ENCODE assay signal across 2 cellular contexts in genomic region chr9:98367923-98368322, GRCh38.
A peak's percentile ranks its signal among the peaks of the same experiment; 100 is the strongest.
TF ChIP-seq lines count a peak whose summit lies in the region.

No MANE protein-coding gene starts in this region.

TF ChIP-seq in HepG2, 621 proteins besides CTCF, POLR2A, EP300 and RAD21:
- TF ChIP-seq CREB1 (IDR thresholded peaks at IDR 0.05) (peak; percentile 9; the same call in 1 of the 2 replicates), CREB1 (CRISPR knock-in tag; IDR thresholded peaks at IDR 0.05) (no peak), ZSCAN5A (CRISPR knock-in tag; IDR thresholded peaks at IDR 0.05; ENCODE audit: borderline replicate concordance) (no peak)
TF ChIP-seq in HepG2: peak in this region for 1.

TF ChIP-seq in K562, 482 proteins besides CTCF, POLR2A, EP300 and RAD21:
- TF ChIP-seq TAF7 (tag; IDR thresholded peaks at IDR 0.05) (0 out of 2 replicates have a peak, but pooled peaks have one; percentile 10), SETDB1 (IDR thresholded peaks at IDR 0.05; ENCODE audit: low read length) (no peak), ZNF217 (CRISPR knock-in tag; IDR thresholded peaks at IDR 0.05) (no peak), CREM (IDR thresholded peaks at IDR 0.05; ENCODE audit: low read depth) (peak; percentile 84), ATF1 (CRISPR knock-in tag; IDR thresholded peaks at IDR 0.05) (no peak), ATF1 (tag; IDR thresholded peaks at IDR 0.05) (peak; percentile 69), CREB1 (IDR thresholded peaks at IDR 0.05) (peak; percentile 88), CREB1 (CRISPR knock-in tag; IDR thresholded peaks at IDR 0.05) (peak; percentile 68), LARP7 (IDR thresholded peaks at IDR 0.05) (peak; percentile 42; the same call in 1 of the 2 replicates), RBM15 (IDR thresholded peaks at IDR 0.05; ENCODE audit: insufficient read depth, low read length) (no peak), NCOA2 (IDR thresholded peaks at IDR 0.05; ENCODE audit: partially characterized antibody in 2 of 2) (peak in 1 of 2 experiments; percentile 1), ZFPM2 (CRISPR knock-in tag; IDR thresholded peaks at IDR 0.05) (no peak), ZNF561 (CRISPR knock-in tag; conservative IDR thresholded peaks at IDR 0.05) (no peak), GABPB1 (CRISPR knock-in tag; IDR thresholded peaks at IDR 0.05) (peak; percentile 10; the same call in 1 of the 2 replicates), KHSRP (IDR thresholded peaks at IDR 0.05) (peak; percentile 25; the same call in 1 of the 2 replicates), NRF1 (conservative IDR thresholded peaks at IDR 0.05 in 1 of 2, IDR thresholded peaks at IDR 0.05 in 1 of 2) (no peak)
- TF ChIP-seq, protein P1, sequence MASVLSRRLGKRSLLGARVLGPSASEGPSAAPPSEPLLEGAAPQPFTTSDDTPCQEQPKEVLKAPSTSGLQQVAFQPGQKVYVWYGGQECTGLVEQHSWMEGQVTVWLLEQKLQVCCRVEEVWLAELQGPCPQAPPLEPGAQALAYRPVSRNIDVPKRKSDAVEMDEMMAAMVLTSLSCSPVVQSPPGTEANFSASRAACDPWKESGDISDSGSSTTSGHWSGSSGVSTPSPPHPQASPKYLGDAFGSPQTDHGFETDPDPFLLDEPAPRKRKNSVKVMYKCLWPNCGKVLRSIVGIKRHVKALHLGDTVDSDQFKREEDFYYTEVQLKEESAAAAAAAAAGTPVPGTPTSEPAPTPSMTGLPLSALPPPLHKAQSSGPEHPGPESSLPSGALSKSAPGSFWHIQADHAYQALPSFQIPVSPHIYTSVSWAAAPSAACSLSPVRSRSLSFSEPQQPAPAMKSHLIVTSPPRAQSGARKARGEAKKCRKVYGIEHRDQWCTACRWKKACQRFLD (CRISPR knock-in tag; IDR thresholded peaks at IDR 0.05), result no peak
TF ChIP-seq in K562: peak in this region for 8.
